In genomic region chrX:130902783-130903613, GRCh38 we compare ENCODE assay signal across 8 cellular contexts. TPM values are rescaled to one million over a fixed set of nuclear protein-coding genes. Genes with fewer than 3 reads are reported as not detected.
A peak's percentile ranks its signal among the peaks of the same experiment; 100 is the strongest.
DNase-seq lines count a peak whose midpoint lies in the region; ATAC-seq and TF ChIP-seq lines count a peak whose summit lies in the region.

ENOX2 (minus strand) TSS chrX:130903209; CDS start chrX:130703216, 199,993 bp downstream.

- H3K36me3 ChIP-seq in kidney epithelial cell (ENCODE audit: control insufficient read depth, insufficient read depth, low read length) = no peaks in the 10 kb centered on the region

- TF ChIP-seq CTCF in chondrocyte (IDR thresholded peaks at IDR 0.05) = peak; percentile 8
- no peak for TF ChIP-seq CTCF in kidney epithelial cell (IDR thresholded peaks at IDR 0.05; ENCODE audit: insufficient read depth, low read length, poor library complexity, severe bottlenecking)

- peak; percentile 82 for TF ChIP-seq POLR2A in GM19099 (IDR thresholded peaks at IDR 0.05; ENCODE audit: extremely low read depth, insufficient read length, low read depth)

- peaks cover 4% of the 10 kb centered on the region for H3K36me3 Mint-ChIP-seq in chondrocyte (ENCODE audit: low read depth)

- H3K4me1 Mint-ChIP-seq in chondrocyte (ENCODE audit: low read depth) = peaks cover 8% of the 10 kb centered on the region

- peak within 1 kb of the TSS; percentile 56 for H3K4me3 ChIP-seq in kidney epithelial cell (ENCODE audit: low read depth, low read length)

- H3K4me3 Mint-ChIP-seq in chondrocyte (ENCODE audit: unreplicated experiment) = no peak within 1 kb of the TSS

- H3K27me3 ChIP-seq in kidney epithelial cell (ENCODE audit: control insufficient read depth, insufficient read depth, low read length) = no peaks in the 10 kb centered on the region

- peaks cover 2% of the 10 kb centered on the region for H3K27me3 Mint-ChIP-seq in chondrocyte (ENCODE audit: low read depth)

- ATAC-seq in HG03432 (IDR thresholded peaks at IDR 0.05; ENCODE audit: unreplicated experiment) = peak; percentile 99

- H3K9me3 Mint-ChIP-seq in chondrocyte (ENCODE audit: low read depth) = no peaks in the 10 kb centered on the region

- DNase-seq in AG20443 (ENCODE audit: low spot score) = peak; percentile 91
- DNase-seq in NCI-H510A (lab: John Stamatoyannopoulos, UW) = peak; percentile 90
- DNase-seq in activated CD4-positive, alpha-beta T cell treated with anti-CD3 and anti-CD28 coated beads for 1 hour = peak; percentile 67
- DNase-seq in chondrocyte (ENCODE audit: low spot score) = peak; percentile 100
- DNase-seq in kidney epithelial cell (ENCODE audit: low read depth) = peak; percentile 90
- peak; percentile 37 to 52 for DNase-seq in stimulated activated CD4-positive, alpha-beta T cell treated with anti-CD3 and anti-CD28 coated beads, Interleukin-1b, Interleukin-23, amount 100 ng/mL, for 1 hour (ENCODE audit: low read depth in 2 of 2)

- no peak within 1 kb of the TSS for H3K27ac Mint-ChIP-seq in chondrocyte (ENCODE audit: unreplicated experiment)

RNA-seq across cellular contexts. Expression of gene ENOX2, which starts in this region (rescaled TPM):
- total RNA-seq in chondrocyte (13.1 to 14.5 TPM (median 13.7 TPM) in 3 replicates), kidney epithelial cell (7.7 and 15.1 TPM in 2 replicates)

Comparison
In these comparisons a context has a peak if more than half of its experiments do, and no peak if none do; other contexts are left out.
1. Peak in every context shown above with its lines: DNase-seq, ATAC-seq and H3K4me3 ChIP-seq.
2. DNase-seq: peak in every context shown above with its lines; median percentile 100 in chondrocyte; 91 in AG20443; 90 in NCI-H510A; 90 in kidney epithelial cell; 67 in activated CD4-positive, alpha-beta T cell treated with anti-CD3 and anti-CD28 coated beads for 1 hour; 44 in stimulated activated CD4-positive, alpha-beta T cell treated with anti-CD3 and anti-CD28 coated beads, Interleukin-1b, Interleukin-23, amount 100 ng/mL, for 1 hour.